In the genomic region with DNA sequence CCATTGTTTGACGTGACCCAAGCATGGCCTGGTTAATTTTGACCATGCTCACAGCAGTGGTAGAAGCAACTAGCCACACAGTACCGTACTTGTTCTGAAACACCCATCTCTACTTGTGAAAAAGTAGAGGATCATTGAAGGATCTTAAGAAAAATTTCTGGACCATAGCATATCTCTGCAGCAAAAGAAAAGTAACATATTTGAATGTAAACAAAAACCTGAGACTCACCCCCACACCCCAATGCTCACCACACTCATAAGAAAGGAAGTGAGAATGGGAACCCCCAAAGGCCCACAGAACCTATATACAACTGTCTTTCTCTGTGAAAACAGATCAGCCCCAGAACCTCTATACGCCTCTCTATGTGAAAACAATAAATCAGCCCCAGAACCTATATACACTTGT, we compare ENCODE assay signal across 11 cellular contexts. TPM values are rescaled to one million over a fixed set of nuclear protein-coding genes. Genes with fewer than 3 reads are reported as not detected.
DNase-seq lines count a peak whose midpoint lies in the region; ATAC-seq and TF ChIP-seq lines count a peak whose summit lies in the region.
"Had no signal": no experiment of that assay in that cellular context is flagged by ENCODE, and none has a peak within 500 bp of the region (broad histone marks: within the 10 kb centered on the region; RNA-seq: fewer than 3 reads in every experiment).

No MANE protein-coding gene starts in this region.

- H3K4me1 ChIP-seq in SJCRH30, result peaks cover 7% of the 10 kb centered on the region

- H3K36me3 ChIP-seq in GM06990 (ENCODE audit: control insufficient read depth, insufficient read depth, low read length), result no peaks in the 10 kb centered on the region
- no peaks in the 10 kb centered on the region for H3K36me3 ChIP-seq in KOPT-K1 (ENCODE audit: insufficient read depth, low read length)
- H3K36me3 ChIP-seq in SJCRH30, result no peaks in the 10 kb centered on the region

- no peaks in the 10 kb centered on the region for H3K27me3 ChIP-seq in GM06990 (replicated peaks; ENCODE audit: control insufficient read depth, insufficient read depth, low read length)
- H3K27me3 ChIP-seq in SJCRH30, result no peaks in the 10 kb centered on the region

- DNase-seq in GM06990 (ENCODE audit: extremely low read depth, insufficient read length) (peak; percentile 70), GM19238 (ENCODE audit: insufficient read length, low spot score) (peak; percentile 48), C1 segment of cervical spinal cord (lab: John Stamatoyannopoulos, UW) (no peak), SJCRH30 (no peak), DMS 273 (lab: John Stamatoyannopoulos, UW; ENCODE audit: unreplicated experiment) (no peak), NCI-H69 (lab: John Stamatoyannopoulos, UW) (no peak)
- DNase-seq: activated CD8-positive, alpha-beta memory T cell treated with anti-CD3 and anti-CD28 coated beads for 24 hours had no signal

- no peaks in the 10 kb centered on the region for H3K9me3 ChIP-seq in KOPT-K1 (ENCODE audit: insufficient read depth, low read length, poor library complexity, severe bottlenecking)
- H3K9me3 ChIP-seq in SJCRH30 (replicated peaks), result no peaks in the 10 kb centered on the region

- H3K4me3 ChIP-seq in GM06990 (replicated peaks; ENCODE audit: low read depth, low read length), result no peak overlapping the region; the same call in none of the 2 replicates
- no peak overlapping the region for H3K4me3 ChIP-seq in SJCRH30
- H3K4me3 ChIP-seq: lung had no signal

- peak overlapping the region; percentile 17 for H3K27ac ChIP-seq in KOPT-K1 (ENCODE audit: low read depth, low read length, poor library complexity, severe bottlenecking)
- H3K27ac ChIP-seq in SJCRH30, result no peak overlapping the region

- no peak for TF ChIP-seq CTCF in GM06990 (IDR thresholded peaks at IDR 0.05; ENCODE audit: insufficient read depth, low read length, poor library complexity, severe bottlenecking)

- peak; percentile 63 for ATAC-seq in HG02759 (IDR thresholded peaks at IDR 0.05; ENCODE audit: unreplicated experiment)
- ATAC-seq: sciatic nerve had no signal

RNA-seq across cellular contexts. Expression of a gene that starts 33.8 kb away (rescaled TPM):
- total RNA-seq in SJCRH30 (2014; rRNA removed; shearing (Covaris generic)), result 259 and 267 TPM in 2 replicates

Comparison
In these comparisons a context has a peak if more than half of its experiments do, and no peak if none do; other contexts are left out.
1. DNase-seq: peak in GM06990 (single experiment) and GM19238 (single experiment); none in C1 segment of cervical spinal cord (0 of 14), SJCRH30 (0 of 2), DMS 273 (single experiment) and NCI-H69 (single experiment).